Comparison of ENCODE assay signal across 1 cellular context in the genomic region with DNA sequence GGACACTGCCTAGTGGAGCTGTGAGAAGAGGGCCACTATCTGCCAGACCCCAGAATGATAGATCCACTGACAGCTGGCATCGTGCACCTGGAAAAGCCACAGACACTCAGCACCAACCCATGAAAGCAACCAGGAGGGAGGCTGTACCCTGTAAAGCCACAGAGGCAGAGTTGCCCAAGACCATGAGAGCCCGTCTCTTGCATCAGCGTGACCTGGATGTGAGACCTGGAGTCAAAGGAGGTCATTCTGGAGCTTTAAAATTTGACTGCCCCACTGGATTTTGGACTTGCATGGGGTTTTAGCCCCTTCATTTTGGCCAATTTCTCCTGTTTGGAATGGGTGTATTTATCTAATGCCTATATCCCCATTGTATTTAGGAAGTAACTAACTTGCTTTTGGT.
A peak's percentile ranks its signal among the peaks of the same experiment; 100 is the strongest.
TF ChIP-seq lines count a peak whose summit lies in the region.

No MANE protein-coding gene starts in this region.

TF ChIP-seq in liver, 16 proteins besides CTCF, POLR2A, EP300 and RAD21 (continued from another document):
- TF ChIP-seq REST (IDR thresholded peaks at IDR 0.05) (no peak), RXRA (IDR thresholded peaks at IDR 0.05) (peak; percentile 41 to 75), ATF3 (IDR thresholded peaks at IDR 0.05) (peak; percentile 72), FOXA2 (IDR thresholded peaks at IDR 0.05) (no peak)
